In the genomic region with DNA sequence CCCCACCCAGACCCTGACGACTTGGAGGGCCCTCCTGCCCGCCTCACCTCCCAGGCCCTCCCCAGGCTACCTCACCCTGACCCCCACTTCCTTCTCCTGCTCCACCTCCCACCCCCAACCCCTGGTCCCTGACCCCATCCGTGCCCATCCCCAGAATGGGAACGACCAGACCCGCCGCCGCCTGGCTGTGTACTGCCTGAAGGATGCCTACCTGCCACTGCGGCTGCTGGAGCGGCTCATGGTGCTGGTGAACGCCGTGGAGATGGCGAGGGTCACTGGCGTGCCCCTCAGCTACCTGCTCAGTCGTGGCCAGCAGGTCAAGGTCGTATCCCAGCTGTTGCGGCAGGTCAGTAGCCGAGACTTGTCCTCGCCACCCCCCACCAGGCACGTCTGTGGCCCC, we compare ENCODE assay signal across 20 cellular contexts. TPM values are rescaled to one million over a fixed set of nuclear protein-coding genes. Genes with fewer than 3 reads are reported as not detected.
DNase-seq lines count a peak whose midpoint lies in the region; ATAC-seq and TF ChIP-seq lines count a peak whose summit lies in the region.
"Had no signal": no experiment of that assay in that cellular context is flagged by ENCODE, and none has a peak within 500 bp of the region (broad histone marks: within the 10 kb centered on the region; RNA-seq: fewer than 3 reads in every experiment).

No MANE protein-coding gene starts in this region.

- intact Hi-C loops in CD14-positive monocyte (cut with micrococcal nuclease), result no loop called here
- intact Hi-C loops in Caco-2 (cut with micrococcal nuclease; ENCODE audit: unreplicated experiment), result no loop called here

- no peaks in the 10 kb centered on the region for H3K79me2 ChIP-seq in GM23248 (ENCODE audit: insufficient read depth)

- POLR2A ChIA-PET in Caco-2 (lab: Charles Lee), result no interaction called here

- H3K9me3 ChIP-seq in Caco-2 (no peaks in the 10 kb centered on the region), GM23248 (ENCODE audit: low read depth) (no peaks in the 10 kb centered on the region)

- H3F3A ChIP-seq in GM23248 (ENCODE audit: insufficient read depth), result no peaks in the 10 kb centered on the region

- H4K20me1 ChIP-seq in GM23248 (ENCODE audit: insufficient read depth), result no peaks in the 10 kb centered on the region

- no peak overlapping the region for H3K4me3 Mint-ChIP-seq in CD14-positive monocyte
- H3K4me3 Mint-ChIP-seq in Caco-2 (ENCODE audit: unreplicated experiment), result peak overlapping the region; percentile 14
- no peak overlapping the region for H3K4me3 Mint-ChIP-seq in activated T-cell treated with anti-CD3 and anti-CD28 coated beads, Interleukin-2, amount 50 U/mL, for 72 hours
- H3K4me3 Mint-ChIP-seq: CD4-positive, CD25-positive, alpha-beta regulatory T cell; CD8-positive, alpha-beta T cell; GM23338 had no signal

- H3K4me1 Mint-ChIP-seq in CD14-positive monocyte, result no peaks in the 10 kb centered on the region
- no peaks in the 10 kb centered on the region for H3K4me1 Mint-ChIP-seq in Caco-2 (ENCODE audit: low read depth, unreplicated experiment)
- no peaks in the 10 kb centered on the region for H3K4me1 Mint-ChIP-seq in activated T-cell treated with anti-CD3 and anti-CD28 coated beads, Interleukin-2, amount 50 U/mL, for 72 hours (ENCODE audit: low read depth)
- H3K4me1 Mint-ChIP-seq: GM23338 had no signal

- no peak overlapping the region for H2AFZ ChIP-seq in GM23248
- H2AFZ ChIP-seq: GM23338 had no signal

- H3K27me3 Mint-ChIP-seq in CD14-positive monocyte (ENCODE audit: low read depth in 3 of 3), result peaks cover 0 to 3% (median 1%) of the 10 kb centered on the region in 3 donors
- H3K27me3 Mint-ChIP-seq in Caco-2 (ENCODE audit: insufficient read depth, unreplicated experiment), result no peaks in the 10 kb centered on the region
- no peaks in the 10 kb centered on the region for H3K27me3 Mint-ChIP-seq in activated T-cell treated with anti-CD3 and anti-CD28 coated beads, Interleukin-2, amount 50 U/mL, for 72 hours (ENCODE audit: low read depth)
- H3K27me3 Mint-ChIP-seq: CD4-positive, CD25-positive, alpha-beta regulatory T cell had no signal

- 88 to 90% methylated on average over 8 to 19 of the region's 19 CpGs for WGBS in GM23248 (ENCODE audit: low coverage in 1 of 2, low lambda C conversion rate in 2 of 2, missing lambda C conversion rate in 2 of 2), 2 experiments

- in situ Hi-C loops in GM23248 (cut with MboI), result no loop called here

- H3K36me3 ChIP-seq in Caco-2 (ENCODE audit: control insufficient read depth, insufficient read depth, low read length), result peaks cover 4% of the 10 kb centered on the region
- no peaks in the 10 kb centered on the region for H3K36me3 ChIP-seq in GM23248 (ENCODE audit: low read depth)

- CTCF ChIA-PET in Caco-2 (lab: Charles Lee), result interaction anchor here (1.2 kb wide), 1 partner anchor 31 kb away, joined by 13 read pairs; a partner anchor contains a TSS

- peaks cover 0 to 2% (median 0%) of the 10 kb centered on the region in 7 donors for H3K9me3 Mint-ChIP-seq in CD14-positive monocyte
- no peaks in the 10 kb centered on the region for H3K9me3 Mint-ChIP-seq in Caco-2 (ENCODE audit: unreplicated experiment)
- H3K9me3 Mint-ChIP-seq in activated T-cell treated with anti-CD3 and anti-CD28 coated beads, Interleukin-2, amount 50 U/mL, for 72 hours, result no peaks in the 10 kb centered on the region
- H3K9me3 Mint-ChIP-seq: CD4-positive, CD25-positive, alpha-beta regulatory T cell; CD8-positive, alpha-beta T cell; GM23338 had no signal

- H3K4me3 ChIP-seq in Caco-2 (ENCODE audit: low read depth, low read length) (no peak overlapping the region), GM23248 (no peak overlapping the region)
- H3K4me3 ChIP-seq: GM12878, GM23338 had no signal

- peak; percentile 42 for DNase-seq in CD14-positive monocyte (ENCODE audit: low spot score)
- no peak for DNase-seq in Caco-2
- DNase-seq in ecto neural progenitor cell (ENCODE audit: low spot score), result peak; percentile 31
- no peak for DNase-seq in GM23248
- no peak for DNase-seq in NCI-H1694 treated with DMSO at 0.1 percent for 48 hours (lab: John Stamatoyannopoulos, UW)
- DNase-seq in activated T-cell treated with anti-CD3 and anti-CD28 coated beads, Interleukin-2, amount 50 U/mL, for 72 hours, result no peak
- DNase-seq: C1 segment of cervical spinal cord; CD4-positive, CD25-positive, alpha-beta regulatory T cell; CD8-positive, alpha-beta T cell; DMS 273 treated with DMSO at 0.1 percent for 48 hours; DMS79; EL; GDM1; HCEC 1CT had no signal

- peaks cover 11% of the 10 kb centered on the region for H3K4me1 ChIP-seq in Caco-2
- no peaks in the 10 kb centered on the region for H3K4me1 ChIP-seq in GM23248 (ENCODE audit: insufficient read depth)

- no TSS peak for BruUV-seq in Caco-2 (replicated peaks; lab: Mats Ljungman, UMichigan)

- H3K4me2 ChIP-seq in GM23248 (ENCODE audit: unreplicated experiment), result no peak overlapping the region
- H3K4me2 ChIP-seq: GM23338 had no signal

- ATAC-seq in activated T-cell treated with anti-CD3 and anti-CD28 coated beads, Interleukin-2, amount 50 U/mL, for 72 hours (replicated peaks in 1 of 2), result no peak
- ATAC-seq: CD8-positive, alpha-beta T cell; GM12878; GM23338 had no signal

- peak overlapping the region in 1 of 7 donors; percentile 46 for H3K27ac Mint-ChIP-seq in CD14-positive monocyte
- H3K27ac Mint-ChIP-seq in Caco-2 (ENCODE audit: unreplicated experiment), result no peak overlapping the region
- H3K27ac Mint-ChIP-seq in activated T-cell treated with anti-CD3 and anti-CD28 coated beads, Interleukin-2, amount 50 U/mL, for 72 hours, result no peak overlapping the region
- H3K27ac Mint-ChIP-seq: GM23338 had no signal

- H3K27ac ChIP-seq in GM23248, result no peak overlapping the region

- no peak overlapping the region for H3K9ac ChIP-seq in GM23248

- peaks cover 44 to 74% of the 10 kb centered on the region in 2 donors for H3K36me3 Mint-ChIP-seq in CD14-positive monocyte
- H3K36me3 Mint-ChIP-seq in Caco-2 (ENCODE audit: insufficient read depth, unreplicated experiment), result peaks cover 69% of the 10 kb centered on the region
- H3K36me3 Mint-ChIP-seq in activated T-cell treated with anti-CD3 and anti-CD28 coated beads, Interleukin-2, amount 50 U/mL, for 72 hours (ENCODE audit: insufficient read depth in 2 of 2), result peaks cover 3 to 11% of the 10 kb centered on the region in 2 donors

- TF ChIP-seq CTCF in CD14-positive monocyte (IDR thresholded peaks at IDR 0.05) (no peak), Caco-2 (IDR thresholded peaks at IDR 0.05; ENCODE audit: insufficient read depth in 1 of 2, low read depth in 1 of 2, low read length in 1 of 2, severe bottlenecking in 1 of 2, unreplicated experiment in 1 of 2) (no peak)

- no peaks in the 10 kb centered on the region for H3K27me3 ChIP-seq in Caco-2 (replicated peaks; ENCODE audit: control insufficient read depth, insufficient read depth, low read length)
- no peaks in the 10 kb centered on the region for H3K27me3 ChIP-seq in GM23248 (replicated peaks; ENCODE audit: insufficient read depth)

- no peaks in the 10 kb centered on the region for H3K9me2 ChIP-seq in GM23248 (ENCODE audit: insufficient read depth)

RNA-seq across cellular contexts. Expression of a gene that starts 11.9 kb away (rescaled TPM):
- polyA plus RNA-seq in CD14-positive monocyte (under 1 TPM; 0.16 to 0.34 TPM), GM23248 (2016; fragmentation: Nextera tagmentation; extraction: Ambion mirVana) (not detected in 2 replicates)
- total RNA-seq in Caco-2 (2022), result 0.50 and 0.51 TPM in 2 replicates
- total RNA-seq in GM23248 (2014; rRNA removed; shearing (Covaris generic)), result not detected in 2 replicates
- total RNA-seq in activated T-cell treated with anti-CD3 and anti-CD28 coated beads, Interleukin-2, amount 50 U/mL, for 72 hours, result 1 to 10 TPM; 1.6 to 2.1 TPM
- total RNA-seq: CD4-positive, CD25-positive, alpha-beta regulatory T cell had no signal
- polyA plus RNA-seq: BJ had no signal

RNA-seq across cellular contexts. Expression of a gene that starts 22.7 kb away (rescaled TPM):
- polyA plus RNA-seq in CD14-positive monocyte (10 to 100 TPM in 1 of 2 donors, 1 to 10 TPM in 1; 9.3 to 15.6 TPM), GM23248 (2016; fragmentation: Nextera tagmentation; extraction: Ambion mirVana) (12.6 and 13.7 TPM in 2 replicates)
- total RNA-seq in Caco-2 (2022), result 128 TPM in 2 replicates
- total RNA-seq in GM23248 (2014; rRNA removed; shearing (Covaris generic)), result 15.6 and 18.3 TPM in 2 replicates
- 100 to 1,000 TPM; 133 to 162 TPM for total RNA-seq in activated T-cell treated with anti-CD3 and anti-CD28 coated beads, Interleukin-2, amount 50 U/mL, for 72 hours

RNA-seq across cellular contexts. Expression of a gene that starts 25.9 kb away (rescaled TPM):
- polyA plus RNA-seq in CD14-positive monocyte (not detected), GM23248 (2016; fragmentation: Nextera tagmentation; extraction: Ambion mirVana) (not detected in 2 replicates)
- 0.91 and 1.6 TPM in 2 replicates for total RNA-seq in Caco-2 (2022)
- total RNA-seq in GM23248 (2014; rRNA removed; shearing (Covaris generic)), result not detected in 2 replicates
- 1 to 10 TPM in 1 of 2 donors, under 1 TPM in 1; 0.86 to 1.3 TPM for total RNA-seq in activated T-cell treated with anti-CD3 and anti-CD28 coated beads, Interleukin-2, amount 50 U/mL, for 72 hours
- total RNA-seq: A172, A673, H4 had no signal
- polyA plus RNA-seq: BJ had no signal

RNA-seq across cellular contexts. Expression of a gene that starts 30.6 kb away (rescaled TPM):
- polyA plus RNA-seq in CD14-positive monocyte (10 to 100 TPM; 77.1 to 78.9 TPM), GM23248 (2016; fragmentation: Nextera tagmentation; extraction: Ambion mirVana) (102 and 109 TPM in 2 replicates)
- total RNA-seq in Caco-2 (2022), result 38.3 and 40.3 TPM in 2 replicates
- 96.6 and 140 TPM in 2 replicates for total RNA-seq in GM23248 (2014; rRNA removed; shearing (Covaris generic))
- 10 to 100 TPM; 68.2 to 80.1 TPM for total RNA-seq in activated T-cell treated with anti-CD3 and anti-CD28 coated beads, Interleukin-2, amount 50 U/mL, for 72 hours

RNA-seq across cellular contexts. Expression of a gene that starts 41.4 kb away (rescaled TPM):
- polyA plus RNA-seq in CD14-positive monocyte, result under 1 TPM; 0.27 to 0.52 TPM
- 1.2 and 1.6 TPM in 2 replicates for total RNA-seq in Caco-2 (2022)
- total RNA-seq in GM23248 (2014; rRNA removed; shearing (Covaris generic)), result 0.32 and 0.51 TPM in 2 replicates
- polyA plus RNA-seq in GM23248 (2016; fragmentation: Nextera tagmentation; extraction: Ambion mirVana), result 0.15 and 0.38 TPM in 2 replicates
- 10 to 100 TPM; 43.2 to 53.3 TPM for total RNA-seq in activated T-cell treated with anti-CD3 and anti-CD28 coated beads, Interleukin-2, amount 50 U/mL, for 72 hours

Comparison
In these comparisons a context has a peak if more than half of its experiments do, and no peak if none do; other contexts are left out.
1. DNase-seq: peak in CD14-positive monocyte (single experiment) and ecto neural progenitor cell (single experiment); none in Caco-2 (0 of 2), GM23248 (single experiment), NCI-H1694 treated with DMSO at 0.1 percent for 48 hours (single experiment) and activated T-cell treated with anti-CD3 and anti-CD28 coated beads, Interleukin-2, amount 50 U/mL, for 72 hours (0 of 2).